13 cellular contexts compared by ENCODE assay signal in the genomic region with DNA sequence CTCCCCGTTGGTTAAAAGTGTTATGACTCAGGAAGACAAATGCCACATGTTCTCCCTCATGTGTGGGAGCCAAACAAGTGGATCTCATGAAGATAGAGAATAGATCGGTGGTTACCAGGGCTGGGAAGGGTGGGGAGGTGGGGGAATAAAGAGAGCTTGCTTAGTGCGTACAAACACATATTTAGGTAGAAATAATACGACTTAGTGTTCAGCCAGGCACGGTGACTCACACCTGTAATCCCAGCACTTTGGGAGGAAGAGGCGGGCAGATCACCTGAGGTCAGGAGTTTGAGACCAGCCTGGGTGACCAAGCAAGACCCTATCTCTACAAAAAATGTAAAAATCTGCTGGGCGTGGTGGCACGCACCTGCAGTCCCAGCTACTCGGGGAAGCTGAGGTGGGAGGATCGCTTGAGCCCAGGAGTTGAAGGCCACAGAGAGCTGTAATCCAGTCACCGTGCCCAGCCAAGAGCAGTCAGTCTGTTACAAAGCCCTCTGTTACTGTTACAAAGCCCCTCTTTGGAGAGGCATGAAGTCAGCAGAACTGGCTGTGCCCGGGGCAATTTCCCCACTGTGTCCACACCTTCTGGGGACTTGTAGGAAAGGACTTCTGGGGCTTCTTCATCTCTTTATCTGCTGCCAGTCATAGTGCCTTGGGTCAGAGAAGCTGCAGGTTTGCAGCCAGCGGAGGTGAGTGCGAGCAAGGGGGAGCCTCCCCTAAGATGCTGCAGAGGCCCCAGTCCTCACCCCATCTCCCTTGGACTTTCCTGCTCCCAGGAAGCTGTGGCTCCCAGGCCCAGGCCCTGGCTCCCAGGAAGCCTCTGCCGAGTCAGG. TPM values are rescaled to one million over a fixed set of nuclear protein-coding genes. Genes with fewer than 3 reads are reported as not detected.
DNase-seq lines count a peak whose midpoint lies in the region; ATAC-seq and TF ChIP-seq lines count a peak whose summit lies in the region.
"Had no signal": no experiment of that assay in that cellular context is flagged by ENCODE, and none has a peak within 500 bp of the region (broad histone marks: within the 10 kb centered on the region; RNA-seq: fewer than 3 reads in every experiment).

No MANE protein-coding gene starts in this region.

- H3K27me3 ChIP-seq in muscle layer of colon (ENCODE audit: control insufficient read depth in 1 of 2, insufficient read depth in 2 of 2, low read length in 2 of 2) = no peaks in the 10 kb centered on the region
- no peaks in the 10 kb centered on the region for H3K27me3 ChIP-seq in transverse colon
- no peaks in the 10 kb centered on the region for H3K27me3 ChIP-seq in CD4-positive, alpha-beta memory T cell (ENCODE audit: insufficient read depth, low read length)

- no peaks in the 10 kb centered on the region for H3K36me3 Mint-ChIP-seq in CD4-positive, alpha-beta memory T cell

- H3K27me3 Mint-ChIP-seq in CD4-positive, alpha-beta memory T cell = peaks cover 4 to 20% of the 10 kb centered on the region in 2 donors

- no peaks in the 10 kb centered on the region for H3K4me1 ChIP-seq in muscle layer of colon (ENCODE audit: insufficient read depth, low read length)
- H3K4me1 ChIP-seq in transverse colon = peaks cover 7 to 30% (median 23%) of the 10 kb centered on the region in 4 donors
- H3K4me1 ChIP-seq in CD4-positive, alpha-beta memory T cell (ENCODE audit: insufficient read depth, low read length) = no peaks in the 10 kb centered on the region

- 78 to 82% methylated on average over 5 to 15 of the region's 15 CpGs for WGBS in transverse colon (ENCODE audit: low coverage in 1 of 2), 2 donors

- no peaks in the 10 kb centered on the region for H3K9me3 Mint-ChIP-seq in CD4-positive, alpha-beta memory T cell

- H3K36me3 ChIP-seq in muscle layer of colon (ENCODE audit: insufficient read depth, low read length) (no peaks in the 10 kb centered on the region), transverse colon (no peaks in the 10 kb centered on the region)
- no peaks in the 10 kb centered on the region for H3K36me3 ChIP-seq in CD4-positive, alpha-beta memory T cell (ENCODE audit: insufficient read depth, low read length)
- H3K36me3 ChIP-seq: WERI-Rb-1 had no signal

- H3K4me3 Mint-ChIP-seq in CD4-positive, alpha-beta memory T cell = no peak overlapping the region

- CTCF ChIA-PET in CD4-positive, alpha-beta memory T cell (lab: Charles Lee; ENCODE audit: partially characterized antibody) = interaction anchor here (2.2 to 4.0 kb wide), 3 partner anchors 7 to 15 kb away, joined by 11 to 26 read pairs (median 14); no protein-coding TSS in a partner anchor

- no peak overlapping the region for H3K9ac ChIP-seq in muscle layer of colon (ENCODE audit: low read length)

- H3K27ac ChIP-seq in cingulate gyrus (ENCODE audit: low read depth, low read length) = peak overlapping the region; percentile 87
- peak overlapping the region; percentile 63 for H3K27ac ChIP-seq in muscle layer of colon (ENCODE audit: low read depth, low read length)
- peak overlapping the region; percentile 38 to 76 (median 64) for H3K27ac ChIP-seq in transverse colon
- no peak overlapping the region for H3K27ac ChIP-seq in CD4-positive, alpha-beta memory T cell (ENCODE audit: low read depth, low read length)
- H3K27ac ChIP-seq: WERI-Rb-1 had no signal

- TF ChIP-seq EP300 in transverse colon (IDR thresholded peaks at IDR 0.05; ENCODE audit: low read depth) = no peak

- POLR2A ChIA-PET in CD4-positive, alpha-beta memory T cell (lab: Charles Lee; ENCODE audit: partially characterized antibody) = interaction anchor here (1.0 kb wide), 1 partner anchor 7 kb away, joined by 3 read pairs; no protein-coding TSS in a partner anchor

- in situ Hi-C loops in transverse colon (cut with MboI; ENCODE audit: low pct_ligation_motif_present in 1 of 4, low pct_unique_long_range_greater_than_20kb in 1 of 4, low sequenced_read_pairs in 3 of 4) = loop anchor here (25.0 kb wide), 2 partner anchors 90 to 390 kb away; partner anchors contain the start of gene B9D1 (in 3 of the 4)

- H3K27ac Mint-ChIP-seq in CD4-positive, alpha-beta memory T cell = no peak overlapping the region

- peaks cover 0 to 4% (median 4%) of the 10 kb centered on the region in 4 donors for H3K4me1 Mint-ChIP-seq in CD4-positive, alpha-beta memory T cell

- TF ChIP-seq CTCF in transverse colon (IDR thresholded peaks at IDR 0.05) = no peak

- H3K9me3 ChIP-seq in muscle layer of colon (ENCODE audit: low read length) (no peaks in the 10 kb centered on the region), transverse colon (no peaks in the 10 kb centered on the region)
- no peaks in the 10 kb centered on the region for H3K9me3 ChIP-seq in CD4-positive, alpha-beta memory T cell (ENCODE audit: control insufficient read depth in 1 of 2, low read length in 2 of 2)

- no peak overlapping the region for H3K4me3 ChIP-seq in muscle layer of colon (ENCODE audit: low read depth in 1 of 2, low read length in 2 of 2)
- no peak overlapping the region for H3K4me3 ChIP-seq in transverse colon
- no peak overlapping the region for H3K4me3 ChIP-seq in CD4-positive, alpha-beta memory T cell (ENCODE audit: low read length in 2 of 2)
- H3K4me3 ChIP-seq: lung had no signal

- DNase-seq in DMS53 (lab: John Stamatoyannopoulos, UW) (peak; percentile 15), DMS53 treated with DMSO at 0.1 percent for 48 hours (lab: John Stamatoyannopoulos, UW; ENCODE audit: unreplicated experiment) (no peak), transverse colon (no peak)
- DNase-seq in CD4-positive, alpha-beta memory T cell = no peak
- DNase-seq in activated CD8-positive, alpha-beta memory T cell treated with anti-CD3 and anti-CD28 coated beads for 24 hours = no peak
- DNase-seq: activated T-cell treated with anti-CD3 and anti-CD28 coated beads for 4 hours, KBM-7, WERI-Rb-1 had no signal

- intact Hi-C loops in transverse colon (cut with DNase I; ENCODE audit: low total_unique reads) = no loop called here
- intact Hi-C loops in CD4-positive, alpha-beta memory T cell (cut with micrococcal nuclease) = no loop called here

- no peak for ATAC-seq in GM18907 (IDR thresholded peaks at IDR 0.05; ENCODE audit: unreplicated experiment)

- no peak for TF ChIP-seq POLR2A in transverse colon (IDR thresholded peaks at IDR 0.05)

RNA-seq across cellular contexts. Expression of gene ALDH3A1, which starts 4.3 kb away (rescaled TPM):
- 10 to 100 TPM in 1 of 4 donors, 1 to 10 TPM in 3; 1.2 to 15.3 (median 3.4) TPM for total RNA-seq in transverse colon
- not detected for total RNA-seq in CD4-positive, alpha-beta memory T cell
- not detected for polyA plus RNA-seq in CD4-positive, alpha-beta memory T cell

RNA-seq across cellular contexts. Expression of gene SLC47A2, which starts 36.0 kb away (rescaled TPM):
- total RNA-seq in transverse colon = 1 to 10 TPM in 1 of 4 donors, under 1 TPM in 2, not detected in 1; 0.27 to 1.1 (median 0.32) TPM
- total RNA-seq in CD4-positive, alpha-beta memory T cell = not detected
- polyA plus RNA-seq in CD4-positive, alpha-beta memory T cell = not detected
- total RNA-seq: pulmonary artery endothelial cell had no signal
